ENCODE assay signal across 16 cellular contexts in the genomic region with DNA sequence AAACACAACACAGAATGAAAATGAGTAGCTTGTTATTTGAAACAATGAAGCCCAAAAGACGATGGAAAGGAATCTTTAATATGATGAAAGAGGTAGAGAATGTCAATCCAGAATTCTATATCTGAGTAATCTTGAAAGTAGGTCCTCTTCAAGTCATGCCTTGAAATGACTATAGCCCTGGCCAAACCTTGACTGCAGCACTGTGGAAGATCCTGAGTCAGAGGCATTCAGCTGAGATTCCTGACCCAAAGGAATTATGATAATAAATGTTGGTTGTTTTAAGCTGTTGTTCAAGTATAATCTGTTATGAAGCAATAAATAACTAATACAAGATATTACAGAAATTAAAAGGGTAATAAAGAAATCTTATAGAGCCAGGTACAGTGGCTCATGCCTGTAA.
DNase-seq lines count a peak whose midpoint lies in the region; ATAC-seq and TF ChIP-seq lines count a peak whose summit lies in the region.
"Had no signal": no experiment of that assay in that cellular context is flagged by ENCODE, and none has a peak within 500 bp of the region (broad histone marks: within the 10 kb centered on the region; RNA-seq: fewer than 3 reads in every experiment).

No MANE protein-coding gene starts in this region.

- ATAC-seq in HG02885 (IDR thresholded peaks at IDR 0.05; ENCODE audit: poor library complexity, unreplicated experiment) (peak; percentile 57), HG03280 (IDR thresholded peaks at IDR 0.05; ENCODE audit: unreplicated experiment) (no peak)
- ATAC-seq: left lobe of liver; naive thymus-derived CD8-positive, alpha-beta T cell had no signal

- H3K27me3 ChIP-seq in osteoblast (ENCODE audit: insufficient read depth, low read length), result no peaks in the 10 kb centered on the region
- H3K27me3 ChIP-seq: hepatocyte, transverse colon had no signal

- no peak for TF ChIP-seq CTCF in cardiac fibroblast (IDR thresholded peaks at IDR 0.05; ENCODE audit: low read depth, low read length)
- no peak for TF ChIP-seq CTCF in osteoblast (IDR thresholded peaks at IDR 0.05; ENCODE audit: extremely low read depth, low read depth, low read length)

- no peaks in the 10 kb centered on the region for H3K9me3 ChIP-seq in osteoblast (ENCODE audit: low read depth, low read length)
- H3K9me3 ChIP-seq: transverse colon had no signal

- H3K4me3 ChIP-seq in cardiac fibroblast (replicated peaks in 1 of 2; ENCODE audit: low read depth in 2 of 2, low read length in 2 of 2) (no peak overlapping the region), osteoblast (ENCODE audit: insufficient read depth, low read length) (no peak overlapping the region)
- H3K4me3 ChIP-seq: hepatocyte, transverse colon had no signal

- DNase-seq in activated CD4-positive, alpha-beta T cell treated with anti-CD3 and anti-CD28 coated beads for 48 hours, result peak; percentile 5
- DNase-seq in activated CD4-positive, alpha-beta T cell treated with anti-CD3 and anti-CD28 coated beads for 1 hour, result no peak
- DNase-seq in cardiac fibroblast (ENCODE audit: low read depth in 2 of 2) (peak; percentile 31 to 82), osteoblast (ENCODE audit: insufficient read length, low spot score, missing footprints) (peak; percentile 75), LoVo (ENCODE audit: low spot score) (no peak), ureter (ENCODE audit: low spot score) (no peak)
- DNase-seq: activated naive CD4-positive, alpha-beta T cell treated with anti-CD3 and anti-CD28 coated beads, Interleukin-2, amount 50 U/mL, for 16 hours; COR-L47; GOT3; naive thymus-derived CD8-positive, alpha-beta T cell; NCI-H2227 treated with DMSO at 0.1 percent for 48 hours; transverse colon had no signal

- H3K4me1 ChIP-seq in osteoblast (ENCODE audit: insufficient read depth, low read length), result peaks cover 43% of the 10 kb centered on the region
- H3K4me1 ChIP-seq: transverse colon had no signal

- H2AFZ ChIP-seq in osteoblast (ENCODE audit: low read length), result no peak overlapping the region
- H2AFZ ChIP-seq: hepatocyte had no signal

- H4K20me1 ChIP-seq in osteoblast (ENCODE audit: insufficient read depth, low read length), result no peaks in the 10 kb centered on the region

- H3K36me3 ChIP-seq in osteoblast (ENCODE audit: insufficient read depth, low read length), result peaks cover 39% of the 10 kb centered on the region

- H3K79me2 ChIP-seq in osteoblast (ENCODE audit: insufficient read depth, low read length), result no peaks in the 10 kb centered on the region
- H3K79me2 ChIP-seq: hepatocyte had no signal

- H3K4me2 ChIP-seq in osteoblast (ENCODE audit: insufficient read depth, low read length), result no peak overlapping the region
- H3K4me2 ChIP-seq: hepatocyte had no signal

- H3K27ac ChIP-seq in osteoblast (ENCODE audit: low read depth, low read length), result peak overlapping the region; percentile 56
- H3K27ac ChIP-seq: hepatocyte, transverse colon had no signal

Comparison
In these comparisons a context has a peak if more than half of its experiments do, and no peak if none do; other contexts are left out.
1. DNase-seq: peak in activated CD4-positive, alpha-beta T cell treated with anti-CD3 and anti-CD28 coated beads for 48 hours (single experiment), cardiac fibroblast (2 of 2) and osteoblast (single experiment); none in activated CD4-positive, alpha-beta T cell treated with anti-CD3 and anti-CD28 coated beads for 1 hour (single experiment), LoVo (single experiment) and ureter (single experiment).